9 cellular contexts compared by ENCODE assay signal in genomic region chr11:73152861-73153483, GRCh38. TPM values are rescaled to one million over a fixed set of nuclear protein-coding genes. Genes with fewer than 3 reads are reported as not detected.
A peak's percentile ranks its signal among the peaks of the same experiment; 100 is the strongest.
DNase-seq lines count a peak whose midpoint lies in the region; ATAC-seq and TF ChIP-seq lines count a peak whose summit lies in the region.
"Had no signal": no experiment of that assay in that cellular context is flagged by ENCODE, and none has a peak within 500 bp of the region (broad histone marks: within the 10 kb centered on the region; RNA-seq: fewer than 3 reads in every experiment).

No MANE protein-coding gene starts in this region.

- H3K9me3 Mint-ChIP-seq in stimulated activated naive B cell treated with anti-CD40 and anti-IgM and Interleukin-4, amounts not matched to agents 10 μg/mL and 1 μg/mL and 100 μg/mL, for 72 hours: no peaks in the 10 kb centered on the region

- H3K36me3 Mint-ChIP-seq in stimulated activated naive B cell treated with anti-CD40 and anti-IgM and Interleukin-4, amounts not matched to agents 10 μg/mL and 1 μg/mL and 100 μg/mL, for 72 hours: peaks cover 2 to 15% of the 10 kb centered on the region in 2 donors

- H3K4me3 Mint-ChIP-seq in stimulated activated naive B cell treated with anti-CD40 and anti-IgM and Interleukin-4, amounts not matched to agents 10 μg/mL and 1 μg/mL and 100 μg/mL, for 72 hours: peak overlapping the region; percentile 14 to 25

- TF ChIP-seq CTCF in body of pancreas (IDR thresholded peaks at IDR 0.05): no peak

- DNase-seq in NOMO-1 (lab: John Stamatoyannopoulos, UW; ENCODE audit: unreplicated experiment in 2 of 2): peak; percentile 47 to 52
- DNase-seq in central memory CD4-positive, alpha-beta T cell: peak; percentile 21
- peak; percentile 88 for DNase-seq in stimulated activated naive B cell treated with anti-CD40 and anti-IgM and Interleukin-4, amounts not matched to agents 10 μg/mL and 1 μg/mL and 100 μg/mL, for 72 hours
- DNase-seq in NCI-H146 (lab: John Stamatoyannopoulos, UW): no peak
- DNase-seq in NCI-H69 (lab: John Stamatoyannopoulos, UW): no peak
- no peak for DNase-seq in body of pancreas

- TF ChIP-seq POLR2A in body of pancreas (IDR thresholded peaks at IDR 0.05): no peak

- no peak overlapping the region for H3K4me3 ChIP-seq in body of pancreas
- H3K4me3 ChIP-seq: SJSA1 had no signal

- H3K27me3 ChIP-seq in body of pancreas: no peaks in the 10 kb centered on the region
- H3K27me3 ChIP-seq: SJSA1 had no signal

- WGBS in body of pancreas, 2 donors: 81 to 85% methylated on average over 6 of the region's 6 CpGs

- H3K27ac ChIP-seq in body of pancreas: no peak overlapping the region
- H3K27ac ChIP-seq: SJSA1 had no signal

- H3K9me3 ChIP-seq in body of pancreas: no peaks in the 10 kb centered on the region
- H3K9me3 ChIP-seq: SJSA1 had no signal

- peaks cover 11% of the 10 kb centered on the region for H3K4me1 ChIP-seq in body of pancreas

- peaks cover 80 to 98% of the 10 kb centered on the region in 2 donors for H3K4me1 Mint-ChIP-seq in stimulated activated naive B cell treated with anti-CD40 and anti-IgM and Interleukin-4, amounts not matched to agents 10 μg/mL and 1 μg/mL and 100 μg/mL, for 72 hours

- peak overlapping the region; percentile 75 for H3K27ac Mint-ChIP-seq in stimulated activated naive B cell treated with anti-CD40 and anti-IgM and Interleukin-4, amounts not matched to agents 10 μg/mL and 1 μg/mL and 100 μg/mL, for 72 hours

- ATAC-seq in GM18907 (IDR thresholded peaks at IDR 0.05; ENCODE audit: unreplicated experiment) (peak; percentile 66), HG02840 (IDR thresholded peaks at IDR 0.05; ENCODE audit: low FRiP score, unreplicated experiment) (peak; percentile 60), body of pancreas (no peak)
- peak; percentile 80 to 82 for ATAC-seq in stimulated activated naive B cell treated with anti-CD40 and anti-IgM and Interleukin-4, amounts not matched to agents 10 μg/mL and 1 μg/mL and 100 μg/mL, for 72 hours (replicated peaks)

- intact Hi-C loops in body of pancreas (cut with DNase I): no loop called here

- H3K27me3 Mint-ChIP-seq in stimulated activated naive B cell treated with anti-CD40 and anti-IgM and Interleukin-4, amounts not matched to agents 10 μg/mL and 1 μg/mL and 100 μg/mL, for 72 hours: no peaks in the 10 kb centered on the region

- H3K36me3 ChIP-seq in body of pancreas (replicated peaks in 1 of 2; ENCODE audit: insufficient read depth in 1 of 2, low read depth in 2 of 2): no peaks in the 10 kb centered on the region
- H3K36me3 ChIP-seq: SJSA1 had no signal

RNA-seq across cellular contexts. Expression of gene FCHSD2, which starts 10.9 kb away (rescaled TPM):
- 1 to 10 TPM; 7.3 to 8.0 TPM for total RNA-seq in body of pancreas

Comparison
In these comparisons a context has a peak if more than half of its experiments do, and no peak if none do; other contexts are left out.
1. DNase-seq: peak in NOMO-1 (2 of 2), central memory CD4-positive, alpha-beta T cell (single experiment) and stimulated activated naive B cell treated with anti-CD40 and anti-IgM and Interleukin-4, amounts not matched to agents 10 μg/mL and 1 μg/mL and 100 μg/mL, for 72 hours (single experiment); none in NCI-H146 (single experiment), NCI-H69 (single experiment) and body of pancreas (0 of 4).